Comparison of ENCODE assay signal across 23 cellular contexts in genomic region chr19:18269336-18269735, GRCh38. TPM values are rescaled to one million over a fixed set of nuclear protein-coding genes. Genes with fewer than 3 reads are reported as not detected.
"Had no signal": no experiment of that assay in that cellular context is flagged by ENCODE, and none has a peak within 500 bp of the region (broad histone marks: within the 10 kb centered on the region; RNA-seq: fewer than 3 reads in every experiment).

No MANE protein-coding gene starts in this region.

- H3K27me3 ChIP-seq: body of pancreas, cardiac muscle cell, heart right ventricle, neural progenitor cell, spleen, suprapubic skin, tibial artery, upper lobe of right lung had no signal

- H3K36me3 ChIP-seq: cardiac muscle cell, neural progenitor cell had no signal

- H2AFZ ChIP-seq: neural progenitor cell had no signal

- H3K27ac ChIP-seq: body of pancreas, cardiac muscle cell, heart right ventricle, neural progenitor cell, spleen, suprapubic skin, tibial artery, upper lobe of right lung had no signal

- H3K27me3 Mint-ChIP-seq: activated CD4-positive, alpha-beta T cell treated with anti-CD3 and anti-CD28 coated beads for 36 hours; naive thymus-derived CD4-positive, alpha-beta T cell; T-cell had no signal

- H3K4me2 ChIP-seq: neural progenitor cell had no signal

- H3K4me3 Mint-ChIP-seq: activated CD4-positive, alpha-beta T cell treated with anti-CD3 and anti-CD28 coated beads for 36 hours; mesothelial cell of epicardium; naive thymus-derived CD4-positive, alpha-beta T cell; neural progenitor cell had no signal

- H3K4me1 ChIP-seq: neural progenitor cell had no signal

- H3K4me3 ChIP-seq: body of pancreas, cardiac muscle cell, heart right ventricle, neural progenitor cell, spleen, suprapubic skin, tibial artery, upper lobe of right lung had no signal

- H3K4me1 Mint-ChIP-seq: mesothelial cell of epicardium, neural progenitor cell had no signal

- DNase-seq: activated CD4-positive, alpha-beta T cell treated with anti-CD3 and anti-CD28 coated beads for 36 hours; activated CD4-positive, alpha-beta T cell treated with anti-CD3 and anti-CD28 coated beads, Interleukin-2, amount 50 U/mL, for 4 hours; activated CD4-positive, CD25-positive, alpha-beta regulatory T cell; activated CD8-positive, alpha-beta memory T cell treated with anti-CD3 and anti-CD28 coated beads for 24 hours; activated gamma-delta T cell; activated naive CD4-positive, alpha-beta T cell treated with anti-CD3 and anti-CD28 coated beads, Interleukin-2, amount 50 U/mL, for 16 hours; anterior cingulate cortex; body of pancreas; cortex of kidney; foreskin fibroblast; heart right ventricle; naive thymus-derived CD4-positive, alpha-beta T cell; right cardiac atrium; spleen; stimulated activated naive CD4-positive, alpha-beta T cell; T-cell; tibial artery; upper lobe of right lung had no signal

- H3K9me3 ChIP-seq: body of pancreas, heart right ventricle, spleen, suprapubic skin, tibial artery, upper lobe of right lung had no signal

- H3K9ac ChIP-seq: neural progenitor cell had no signal

- H3K27ac Mint-ChIP-seq: activated CD4-positive, alpha-beta T cell treated with anti-CD3 and anti-CD28 coated beads for 36 hours; mesothelial cell of epicardium; neural progenitor cell; T-cell had no signal

- H3K9me3 Mint-ChIP-seq: mesothelial cell of epicardium, neural progenitor cell, T-cell had no signal

- ATAC-seq: activated CD4-positive, alpha-beta T cell treated with anti-CD3 and anti-CD28 coated beads for 36 hours; body of pancreas; esophagus mucosa; heart right ventricle; naive thymus-derived CD4-positive, alpha-beta T cell; right cardiac atrium; T-cell; upper lobe of right lung had no signal

RNA-seq across cellular contexts. Expression of gene PDE4C, which starts 43.1 kb away (rescaled TPM):
- total RNA-seq: activated CD4-positive, alpha-beta T cell treated with anti-CD3 and anti-CD28 coated beads for 36 hours; naive thymus-derived CD4-positive, alpha-beta T cell; T-cell had no signal
- polyA plus RNA-seq: naive thymus-derived CD4-positive, alpha-beta T cell had no signal
